In genomic region chr13:110521946-110522345, GRCh38 we compare ENCODE assay signal across 10 cellular contexts. TPM values are rescaled to one million over a fixed set of nuclear protein-coding genes. Genes with fewer than 3 reads are reported as not detected.
DNase-seq lines count a peak whose midpoint lies in the region; ATAC-seq, FAIRE-seq and TF ChIP-seq lines count a peak whose summit lies in the region.
"Had no signal": no experiment of that assay in that cellular context is flagged by ENCODE, and none has a peak within 500 bp of the region (broad histone marks: within the 10 kb centered on the region; RNA-seq: fewer than 3 reads in every experiment).

No MANE protein-coding gene starts in this region.

- POLR2A ChIA-PET in H1 (lab: Charles Lee; ENCODE audit: partially characterized antibody), result interaction anchor here (0.6 kb wide), 1 partner anchor 175 kb away, joined by 3 read pairs; no protein-coding TSS in a partner anchor

- H3K9ac ChIP-seq in H1 (replicated peaks in 1 of 4; ENCODE audit: extremely low read depth in 1 of 4, low read depth in 3 of 4, low read length in 3 of 4), result no peak overlapping the region
- H3K9ac ChIP-seq in stomach smooth muscle (ENCODE audit: low read length in 2 of 2), result no peak overlapping the region

- H2BK12ac ChIP-seq in H1 (ENCODE audit: low read depth, low read length), result no peak overlapping the region

- H2BK120ac ChIP-seq in H1 (replicated peaks; ENCODE audit: low read depth, low read length), result no peak overlapping the region

- CTCF ChIA-PET in H1 (lab: Charles Lee; ENCODE audit: partially characterized antibody), result interaction anchor here (0.6 to 1.8 kb wide), 6 partner anchors 10 to 524 kb away, joined by 3 to 10 read pairs (median 4); no protein-coding TSS in a partner anchor

- TF ChIP-seq POLR2A in NB4 (IDR thresholded peaks at IDR 0.05; ENCODE audit: extremely low read depth, insufficient read length) (no peak), H1 (IDR thresholded peaks at IDR 0.05; ENCODE audit: control extremely low read depth in 1 of 2, low read depth in 2 of 2, low read length in 2 of 2) (no peak)

- no peak overlapping the region for H4K5ac ChIP-seq in H1 (ENCODE audit: insufficient read length, low read depth, low read length)

- peaks cover 1 to 2% of the 10 kb centered on the region in 2 experiments for H4K20me1 ChIP-seq in H1 (replicated peaks in 1 of 2; ENCODE audit: control insufficient read depth in 1 of 2, insufficient read depth in 2 of 2, low read length in 2 of 2)

- no peaks in the 10 kb centered on the region for H3K36me3 ChIP-seq in H1 (ENCODE audit: control insufficient read depth in 2 of 4, insufficient read depth in 4 of 4, low read length in 3 of 4)
- peaks cover 4 to 7% of the 10 kb centered on the region in 2 donors for H3K36me3 ChIP-seq in stomach smooth muscle (ENCODE audit: control insufficient read depth in 2 of 2, insufficient read depth in 2 of 2, low read length in 2 of 2)

- TF ChIP-seq RAD21 in H1 (IDR thresholded peaks at IDR 0.05 in 1 of 2, conservative IDR thresholded peaks at IDR 0.05 in 1 of 2; ENCODE audit: low read depth in 2 of 2, low read length in 2 of 2), result no peak

- H3K27me3 ChIP-seq in H1 (replicated peaks in 1 of 4; ENCODE audit: control insufficient read depth in 3 of 4, extremely low read depth in 1 of 4, insufficient read depth in 3 of 4, low read length in 3 of 4), result no peaks in the 10 kb centered on the region
- H3K27me3 ChIP-seq in stomach smooth muscle (ENCODE audit: control insufficient read depth in 1 of 2, insufficient read depth in 2 of 2, low read length in 2 of 2), result no peaks in the 10 kb centered on the region

- no peak overlapping the region for H2BK15ac ChIP-seq in H1 (ENCODE audit: low read length)

- TF ChIP-seq CTCF in NB4 (IDR thresholded peaks at IDR 0.05; ENCODE audit: low read depth, low read length) (no peak), H1 (IDR thresholded peaks at IDR 0.05; ENCODE audit: control extremely low read depth in 1 of 3, insufficient read depth in 1 of 3, low read depth in 1 of 3, low read length in 3 of 3) (no peak)

- DNase-seq in NB4 (ENCODE audit: low read depth), result peak; percentile 99
- DNase-seq in H1 (ENCODE audit: low read depth in 1 of 2, low spot score in 2 of 2), result no peak
- no peak for DNase-seq in activated CD4-positive, alpha-beta T cell treated with anti-CD3 and anti-CD28 coated beads for 1 hour
- no peak for DNase-seq in DMS153 treated with DMSO at 0.1 percent for 48 hours (lab: John Stamatoyannopoulos, UW; ENCODE audit: unreplicated experiment)
- DNase-seq in DMS79 (lab: John Stamatoyannopoulos, UW), result no peak
- DNase-seq: NCI-H1930 had no signal

- H2AK5ac ChIP-seq in H1 (ENCODE audit: low read depth, low read length), result no peak overlapping the region; the same call in 1 of the 2 replicates

- no peaks in the 10 kb centered on the region for H3K23me2 ChIP-seq in H1 (ENCODE audit: low read depth, low read length)

- H3K18ac ChIP-seq in H1 (ENCODE audit: extremely low read depth, low read length), result no peak overlapping the region

- 92% methylated on average over 7 of the region's 7 CpGs; no CpG with 5 or more reads in 1 of the 2 experiments for WGBS in H1 (ENCODE audit: extremely low coverage in 1 of 2, insufficient coverage in 1 of 2, insufficient read length in 1 of 2, insufficient replicate concordance in 2 of 2, low coverage in 1 of 2, low lambda C conversion rate in 2 of 2, missing lambda C conversion rate in 1 of 2), 2 experiments

- H3K4me3 ChIP-seq in NB4 (ENCODE audit: low read depth, low read length) (no peak overlapping the region), H1 (ENCODE audit: extremely low read depth in 1 of 4, insufficient read depth in 2 of 4, low read depth in 3 of 4, low read length in 4 of 4) (no peak overlapping the region), stomach smooth muscle (ENCODE audit: low read length in 2 of 2) (no peak overlapping the region)

- no peak overlapping the region for H2AFZ ChIP-seq in H1 (ENCODE audit: low read length)

- no peak overlapping the region for H2BK5ac ChIP-seq in H1 (ENCODE audit: low read depth, low read length)

- H2BK20ac ChIP-seq in H1 (ENCODE audit: low read length), result no peak overlapping the region

- peaks cover 6% of the 10 kb centered on the region; the same call in 1 of the 2 replicates for H3K79me1 ChIP-seq in H1 (ENCODE audit: low read depth, low read length)

- no peak overlapping the region for H3K14ac ChIP-seq in H1 (ENCODE audit: insufficient read length)

- H3K56ac ChIP-seq in H1 (replicated peaks; ENCODE audit: insufficient read length, low read depth, low read length), result no peak overlapping the region

- H4K91ac ChIP-seq in H1 (replicated peaks; ENCODE audit: insufficient read length, low read length), result no peak overlapping the region

- no peak overlapping the region for H3K4ac ChIP-seq in H1 (replicated peaks; ENCODE audit: insufficient read length, low read depth, low read length)

- no peak for TF ChIP-seq EP300 in H1 (IDR thresholded peaks at IDR 0.05; ENCODE audit: borderline replicate concordance in 1 of 2, low read depth in 2 of 2, low read length in 2 of 2)

- FAIRE-seq in H1 (lab: Jason Lieb, UNC), result no peak
- FAIRE-seq: GM12892 had no signal

- H3K9me3 ChIP-seq in H1 (ENCODE audit: insufficient read depth in 2 of 2, low read depth in 1 of 2, low read length in 1 of 2) (no peaks in the 10 kb centered on the region), stomach smooth muscle (ENCODE audit: control insufficient read depth in 2 of 2, low read length in 2 of 2) (no peaks in the 10 kb centered on the region)

- peaks cover 0 to 9% (median 2%) of the 10 kb centered on the region in 4 experiments; a peak in 2 of 7 replicates for H3K4me1 ChIP-seq in H1 (replicated peaks in 1 of 4; ENCODE audit: control insufficient read depth in 3 of 4, insufficient read depth in 4 of 4, low read length in 3 of 4)
- peaks cover 66% of the 10 kb centered on the region for H3K4me1 ChIP-seq in stomach smooth muscle (ENCODE audit: control insufficient read depth, insufficient read depth, low read length)

- peaks cover 0 to 7% of the 10 kb centered on the region in 2 experiments; a peak in 1 of 4 replicates for H3K79me2 ChIP-seq in H1 (ENCODE audit: control insufficient read depth in 1 of 2, insufficient read depth in 2 of 2, low read length in 2 of 2)

- no peak overlapping the region for H3K4me2 ChIP-seq in H1 (ENCODE audit: insufficient read depth in 1 of 2, low read depth in 2 of 2, low read length in 2 of 2)

- H3K27ac ChIP-seq in H1 (ENCODE audit: low read depth, low read length), result no peak overlapping the region
- peak overlapping the region; percentile 75 for H3K27ac ChIP-seq in stomach smooth muscle (ENCODE audit: low read length)

- peak; percentile 56 for ATAC-seq in GM21390 (IDR thresholded peaks at IDR 0.05; ENCODE audit: unreplicated experiment)
- ATAC-seq in HG03097 (IDR thresholded peaks at IDR 0.05; ENCODE audit: low FRiP score, unreplicated experiment), result no peak

- no peak overlapping the region for H3K23ac ChIP-seq in H1 (ENCODE audit: insufficient read length)

- H4K8ac ChIP-seq in H1 (ENCODE audit: extremely low read depth, insufficient read depth, low read length), result no peak overlapping the region

TF ChIP-seq in H1, 55 proteins besides CTCF, POLR2A, EP300 and RAD21:
- TF ChIP-seq CREB1 (IDR thresholded peaks at IDR 0.05), result no peak
- peak; percentile 53 for TF ChIP-seq CEBPB (IDR thresholded peaks at IDR 0.05; ENCODE audit: low read depth, low read length)
TF ChIP-seq in H1: peak in this region for 1.

RNA-seq across cellular contexts. Expression of gene RAB20, which starts 39.6 kb away (rescaled TPM):
- total RNA-seq in H1 (2021; fragmentation: NEBNext Ultra II Directional; extraction: Animal tissue kit (Norgen Biotek cat#: 25700)), result 24.7 and 27.9 TPM in 2 replicates
- 14.8 and 21.5 TPM in 2 replicates for polyA plus RNA-seq in H1 (2011; rRNA removed)
- polyA plus RNA-seq in H1 (2011; cell fraction: cytosol; rRNA removed), result 23.6 TPM
- 14.3 TPM for polyA plus RNA-seq in H1 (2011; cell fraction: nucleus; rRNA removed)
- polyA plus RNA-seq in H1 (2012, experiment 1 of 2), result 17.1 to 20.8 TPM (median 17.7 TPM) in 4 replicates
- 24.0 TPM for polyA plus RNA-seq in H1 (2012, experiment 2 of 2)
- 16.4 TPM for polyA plus RNA-seq in H1 (2013, experiment 1 of 2)
- 16.1 TPM for polyA plus RNA-seq in H1 (2013, experiment 2 of 2)
- polyA minus RNA-seq in H1 (2011; rRNA and poly(A)+ RNA removed), result 8.5 and 11.9 TPM in 2 replicates
- 11.2 TPM for polyA minus RNA-seq in H1 (2011; cell fraction: cytosol; rRNA and poly(A)+ RNA removed)
- 4.9 TPM for polyA minus RNA-seq in H1 (2011; cell fraction: nucleus; rRNA and poly(A)+ RNA removed)
